ENCODE assay signal across 9 cellular contexts in the genomic region with DNA sequence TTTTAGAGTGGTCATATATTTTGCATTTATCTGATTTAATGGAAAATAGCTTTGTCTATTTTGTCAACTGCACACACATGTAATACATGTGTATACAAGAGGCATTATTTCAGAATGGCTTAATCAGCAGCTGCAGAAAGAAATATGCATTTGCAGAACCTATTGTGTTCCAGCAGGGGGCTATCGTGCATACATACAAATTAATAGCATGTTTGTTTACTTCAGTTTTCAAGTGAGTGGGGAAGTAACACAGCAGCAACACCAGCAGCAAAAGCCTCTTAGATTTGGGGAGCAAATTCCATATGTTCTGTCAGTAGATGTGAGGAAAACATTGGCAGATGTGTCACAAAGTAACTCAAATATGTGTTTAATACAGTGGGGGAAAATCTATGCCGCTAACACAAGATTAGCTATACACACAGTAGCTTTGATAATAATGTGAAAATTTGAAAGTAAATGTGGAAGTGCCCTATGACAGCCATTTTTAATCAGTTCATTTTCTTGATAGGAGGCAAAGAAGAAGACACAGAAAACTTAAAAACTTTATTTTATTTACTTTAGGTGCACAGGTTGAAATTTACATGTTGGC.
A peak's percentile ranks its signal among the peaks of the same experiment; 100 is the strongest.
DNase-seq lines count a peak whose midpoint lies in the region; ATAC-seq, FAIRE-seq and TF ChIP-seq lines count a peak whose summit lies in the region.
"Had no signal": no experiment of that assay in that cellular context is flagged by ENCODE, and none has a peak within 500 bp of the region (broad histone marks: within the 10 kb centered on the region; RNA-seq: fewer than 3 reads in every experiment).

No MANE protein-coding gene starts in this region.

- FAIRE-seq in GM12891 (lab: Jason Lieb, UNC) (peak; percentile 78), islet of Langerhans (lab: Jason Lieb, UNC) (peak; percentile 92)
- FAIRE-seq: colon had no signal

- CTCF ChIA-PET in AG04449 (lab: Yijun Ruan, JAX): interaction anchor here (0.6 to 1.9 kb wide), 24 partner anchors 8 to 692 kb away, joined by 3 to 13 read pairs (median 4); no protein-coding TSS in a partner anchor

- H3K27me3 ChIP-seq in ascending aorta (no peaks in the 10 kb centered on the region), upper lobe of left lung (no peaks in the 10 kb centered on the region)

- no peaks in the 10 kb centered on the region for H3K9me3 ChIP-seq in ascending aorta
- H3K9me3 ChIP-seq in upper lobe of left lung: no peaks in the 10 kb centered on the region

- DNase-seq in AG04449 (ENCODE audit: low read depth, low spot score): no peak
- DNase-seq in GM12891 (ENCODE audit: insufficient read length, low spot score): no peak
- DNase-seq in NCI-H345 (lab: John Stamatoyannopoulos, UW): peak; percentile 67
- DNase-seq in ascending aorta (ENCODE audit: low spot score in 2 of 2): no peak
- no peak for DNase-seq in upper lobe of left lung

- peak; percentile 58 for TF ChIP-seq CTCF in AG04449 (IDR thresholded peaks at IDR 0.05; ENCODE audit: insufficient read depth, low read length, missing control alignments)
- TF ChIP-seq CTCF in ascending aorta (IDR thresholded peaks at IDR 0.05): peak in 2 of 3 experiments; percentile 17 to 37
- TF ChIP-seq CTCF in upper lobe of left lung (IDR thresholded peaks at IDR 0.05): peak in 5 of 6 experiments; percentile 44 to 61 (median 49)

- POLR2A ChIA-PET in AG04449 (lab: Yijun Ruan, JAX): interaction anchor here (0.6 kb wide), 1 partner anchor 262 kb away, joined by 3 read pairs; no protein-coding TSS in a partner anchor

- H3K27ac ChIP-seq in ascending aorta (no peak overlapping the region), upper lobe of left lung (no peak overlapping the region)

- ATAC-seq in HG03159 (IDR thresholded peaks at IDR 0.05; ENCODE audit: unreplicated experiment) (peak; percentile 79), upper lobe of left lung (ENCODE audit: low FRiP score in 2 of 2) (peak in 1 of 2 donors; percentile 76), HG03457 (IDR thresholded peaks at IDR 0.05; ENCODE audit: unreplicated experiment) (no peak)

- H3K36me3 ChIP-seq in ascending aorta: no peaks in the 10 kb centered on the region
- H3K36me3 ChIP-seq in upper lobe of left lung: no peaks in the 10 kb centered on the region

- H3K4me1 ChIP-seq in ascending aorta: no peaks in the 10 kb centered on the region
- no peaks in the 10 kb centered on the region for H3K4me1 ChIP-seq in upper lobe of left lung

- 54 to 55% methylated on average over 2 of the region's 2 CpGs for WGBS in upper lobe of left lung, 2 donors

- intact Hi-C loops in ascending aorta (cut with DNase I): no loop called here

- H3K4me3 ChIP-seq in AG04449 (ENCODE audit: low read depth, low read length) (no peak overlapping the region), ascending aorta (no peak overlapping the region), upper lobe of left lung (no peak overlapping the region)

- TF ChIP-seq POLR2A in GM12891 (IDR thresholded peaks at IDR 0.05; ENCODE audit: low read depth, low read length) (no peak), upper lobe of left lung (IDR thresholded peaks at IDR 0.05) (no peak)

- no peak for TF ChIP-seq EP300 in upper lobe of left lung (IDR thresholded peaks at IDR 0.05)

TF ChIP-seq in GM12891, 5 proteins besides CTCF, POLR2A, EP300 and RAD21:
- TF ChIP-seq PAX5 (IDR thresholded peaks at IDR 0.05; ENCODE audit: insufficient read depth, low read length, severe bottlenecking) (no peak), SPI1 (IDR thresholded peaks at IDR 0.05; ENCODE audit: low read depth, low read length) (0 out of 2 replicates have a peak, but pooled peaks have one; percentile 24), POU2F2 (IDR thresholded peaks at IDR 0.05; ENCODE audit: low read depth, low read length) (no peak), TAF1 (IDR thresholded peaks at IDR 0.05; ENCODE audit: low read depth, low read length) (no peak), POLR2AphosphoS5 (IDR thresholded peaks at IDR 0.05; ENCODE audit: low read depth, low read length) (no peak)
TF ChIP-seq in GM12891: peak in this region for 1.
